Comparison of ENCODE assay signal across 29 cellular contexts in genomic region chr9:85223506-85224108, GRCh38.
DNase-seq lines count a peak whose midpoint lies in the region; ATAC-seq, FAIRE-seq and TF ChIP-seq lines count a peak whose summit lies in the region.
"Had no signal": no experiment of that assay in that cellular context is flagged by ENCODE, and none has a peak within 500 bp of the region (broad histone marks: within the 10 kb centered on the region; RNA-seq: fewer than 3 reads in every experiment).

No MANE protein-coding gene starts in this region.

- FAIRE-seq in bronchial epithelial cell (lab: Jason Lieb, UNC) = no peak
- FAIRE-seq: endothelial cell of umbilical vein, HTR-8/SVneo, pancreas had no signal

- ATAC-seq in HG03196 (IDR thresholded peaks at IDR 0.05; ENCODE audit: unreplicated experiment) = no peak
- ATAC-seq in HG02571 (IDR thresholded peaks at IDR 0.05; ENCODE audit: unreplicated experiment) = no peak
- ATAC-seq: activated T-cell treated with anti-CD3 and anti-CD28 coated beads, Interleukin-2, amount 50 U/mL, for 72 hours; gastrocnemius medialis; natural killer cell treated with Interleukin-12 subunit alpha and Interleukin-12 subunit beta and Interleukin-15 and Interleukin-18, amount 100 ng/mL, for 72 hours; pancreas; right cardiac atrium; stimulated activated naive B cell treated with anti-CD40 and anti-IgM and Interleukin-4, amounts not matched to agents 10 μg/mL and 1 μg/mL and 100 μg/mL, for 72 hours had no signal

- no peak for TF ChIP-seq CTCF in bronchial epithelial cell (IDR thresholded peaks at IDR 0.05; ENCODE audit: insufficient read depth, low read length, severe bottlenecking)

- in situ Hi-C loops in KBM-7 (cut with MboI; ENCODE audit: low pct_unique_long_range_greater_than_20kb, low sequenced_read_pairs) = no loop called here

- no peak overlapping the region for H3K4me3 ChIP-seq in bronchial epithelial cell (ENCODE audit: low read depth, low read length)
- H3K4me3 ChIP-seq: dorsolateral prefrontal cortex, gastrocnemius medialis, pancreas, PC-9, uterus had no signal

- no peaks in the 10 kb centered on the region for H3K36me3 ChIP-seq in bronchial epithelial cell (ENCODE audit: control insufficient read depth, insufficient read depth, low read length)
- H3K36me3 ChIP-seq: gastrocnemius medialis, pancreas, uterus had no signal

- H3K27me3 ChIP-seq in bronchial epithelial cell (ENCODE audit: control insufficient read depth, insufficient read depth, low read length) = no peaks in the 10 kb centered on the region
- H3K27me3 ChIP-seq: gastrocnemius medialis, pancreas, uterus had no signal

- DNase-seq in EL (peak; percentile 40), M059J (ENCODE audit: low read depth) (peak; percentile 63), bronchial epithelial cell (ENCODE audit: low read depth) (peak; percentile 72), kidney tubule cell (ENCODE audit: low spot score) (peak; percentile 67), KBM-7 (no peak), H4 (ENCODE audit: low spot score) (no peak)
- DNase-seq: activated CD4-positive, alpha-beta T cell treated with anti-CD3 and anti-CD28 coated beads for 48 hours; activated naive CD4-positive, alpha-beta T cell treated with anti-CD3 and anti-CD28 coated beads, Interleukin-2, amount 10 ng/mL, durations not matched to agents 7 days and 5 days; activated T-cell treated with anti-CD3 and anti-CD28 coated beads, Interleukin-2, amount 50 U/mL, for 72 hours; central memory CD4-positive, alpha-beta T cell; dorsolateral prefrontal cortex; gastrocnemius medialis; hypothalamus; KG1; NCI-H1694 treated with DMSO at 0.1 percent for 48 hours; NCI-H2171; NCI-H524; NK-92 treated with Interleukin-12 subunit alpha and Interleukin-12 subunit beta, amount 100 ng/mL, for 24 hours; pancreas; PC-9; right cardiac atrium; stimulated activated CD4-positive, alpha-beta T cell treated with anti-CD3 and anti-CD28 coated beads, Interleukin-4, amount 100 ng/mL, for 1 hour; stimulated activated naive B cell treated with anti-CD40 and anti-IgM and Interleukin-4, amounts not matched to agents 10 μg/mL and 1 μg/mL and 100 μg/mL, for 72 hours; uterus had no signal

Comparison
In these comparisons a context has a peak if more than half of its experiments do, and no peak if none do; other contexts are left out.
1. DNase-seq: peak in EL (single experiment), M059J (single experiment), bronchial epithelial cell (single experiment) and kidney tubule cell (single experiment); none in KBM-7 (single experiment) and H4 (single experiment).